Comparison of ENCODE assay signal across 8 cellular contexts in genomic region chr2:197293252-197294007, GRCh38. TPM values are rescaled to one million over a fixed set of nuclear protein-coding genes. Genes with fewer than 3 reads are reported as not detected.
DNase-seq lines count a peak whose midpoint lies in the region; ATAC-seq and TF ChIP-seq lines count a peak whose summit lies in the region.

No MANE protein-coding gene starts in this region.

- H3K9me3 ChIP-seq in thyroid gland: no peaks in the 10 kb centered on the region

- H3K4me1 ChIP-seq in thyroid gland: no peaks in the 10 kb centered on the region

- CTCF ChIA-PET in activated CD8-positive, alpha-beta T cell treated with anti-CD3 and anti-CD28 coated beads, Interleukin-2, amount 10 ng/mL, durations not matched to agents 7 days and 5 days (lab: Charles Lee): interaction anchor here (0.8 to 7.3 kb wide), 5 partner anchors 8 to 95 kb away, joined by 3 to 78 read pairs (median 3); partner anchors contain the start of gene ANKRD44
- CTCF ChIA-PET in HEK293T (lab: Yijun Ruan, JAX): no interaction called here

- POLR2A ChIA-PET in activated CD8-positive, alpha-beta T cell treated with anti-CD3 and anti-CD28 coated beads, Interleukin-2, amount 10 ng/mL, durations not matched to agents 7 days and 5 days (lab: Charles Lee): interaction anchor here (0.6 to 10.4 kb wide), 11 partner anchors 14 to 212 kb away, joined by 3 to 226 read pairs (median 4); partner anchors contain the start of gene ANKRD44
- POLR2A ChIA-PET in HEK293T (lab: Yijun Ruan, JAX): no interaction called here

- peaks cover 87% of the 10 kb centered on the region for H3K4me1 Mint-ChIP-seq in activated CD8-positive, alpha-beta T cell treated with anti-CD3 and anti-CD28 coated beads, Interleukin-2, amount 10 ng/mL, durations not matched to agents 7 days and 5 days (ENCODE audit: low read depth)
- H3K4me1 Mint-ChIP-seq in neural crest cell: peaks cover 25% of the 10 kb centered on the region

- no peaks in the 10 kb centered on the region for H3K36me3 ChIP-seq in thyroid gland

- TF ChIP-seq CTCF in neural crest cell (conservative IDR thresholded peaks at IDR 0.05): no peak
- no peak for TF ChIP-seq CTCF in GM10266 (IDR thresholded peaks at IDR 0.05; ENCODE audit: control insufficient read depth, insufficient read depth, low read depth, missing control alignments)
- no peak for TF ChIP-seq CTCF in thyroid gland (IDR thresholded peaks at IDR 0.05)

- peak overlapping the region; percentile 71 for H3K4me3 Mint-ChIP-seq in activated CD8-positive, alpha-beta T cell treated with anti-CD3 and anti-CD28 coated beads, Interleukin-2, amount 10 ng/mL, durations not matched to agents 7 days and 5 days
- H3K4me3 Mint-ChIP-seq in neural crest cell: no peak overlapping the region

- peak; percentile 55 for DNase-seq in activated CD8-positive, alpha-beta T cell treated with anti-CD3 and anti-CD28 coated beads, Interleukin-2, amount 10 ng/mL, durations not matched to agents 7 days and 5 days
- no peak for DNase-seq in neural crest cell (ENCODE audit: low read depth, low spot score)
- no peak for DNase-seq in NCI-H1092 treated with DMSO at 0.1 percent for 48 hours (lab: John Stamatoyannopoulos, UW)
- DNase-seq in GM10266 (ENCODE audit: extremely low spot score): no peak
- DNase-seq in HEK293T (ENCODE audit: extremely low spot score): no peak
- no peak for DNase-seq in thyroid gland

- no peak for TF ChIP-seq POLR2A in thyroid gland (IDR thresholded peaks at IDR 0.05)

- ATAC-seq in GM19025 (IDR thresholded peaks at IDR 0.05; ENCODE audit: low read depth, unreplicated experiment) (peak; percentile 37), HG03139 (IDR thresholded peaks at IDR 0.05; ENCODE audit: unreplicated experiment) (peak; percentile 30)
- peak; percentile 69 for ATAC-seq in activated CD8-positive, alpha-beta T cell treated with anti-CD3 and anti-CD28 coated beads, Interleukin-2, amount 10 ng/mL, durations not matched to agents 7 days and 5 days

- H3K4me3 ChIP-seq in thyroid gland (replicated peaks in 1 of 3): no peak overlapping the region

- H3K27me3 ChIP-seq in thyroid gland: no peaks in the 10 kb centered on the region

- peaks cover 8% of the 10 kb centered on the region for H3K9me3 Mint-ChIP-seq in activated CD8-positive, alpha-beta T cell treated with anti-CD3 and anti-CD28 coated beads, Interleukin-2, amount 10 ng/mL, durations not matched to agents 7 days and 5 days (ENCODE audit: insufficient read depth)
- H3K9me3 Mint-ChIP-seq in neural crest cell: peaks cover 8% of the 10 kb centered on the region

- peaks cover 71% of the 10 kb centered on the region for H3K36me3 Mint-ChIP-seq in activated CD8-positive, alpha-beta T cell treated with anti-CD3 and anti-CD28 coated beads, Interleukin-2, amount 10 ng/mL, durations not matched to agents 7 days and 5 days (ENCODE audit: low read depth)
- H3K36me3 Mint-ChIP-seq in neural crest cell (ENCODE audit: low read depth): peaks cover 9% of the 10 kb centered on the region

- H3K27ac Mint-ChIP-seq in activated CD8-positive, alpha-beta T cell treated with anti-CD3 and anti-CD28 coated beads, Interleukin-2, amount 10 ng/mL, durations not matched to agents 7 days and 5 days: peak overlapping the region; percentile 93
- H3K27ac Mint-ChIP-seq in neural crest cell (ENCODE audit: unreplicated experiment): peak overlapping the region; percentile 2

- intact Hi-C loops in thyroid gland (cut with DNase I): no loop called here

- no peak overlapping the region for H3K27ac ChIP-seq in thyroid gland

- no peaks in the 10 kb centered on the region for H3K27me3 Mint-ChIP-seq in activated CD8-positive, alpha-beta T cell treated with anti-CD3 and anti-CD28 coated beads, Interleukin-2, amount 10 ng/mL, durations not matched to agents 7 days and 5 days (ENCODE audit: low read depth)
- no peaks in the 10 kb centered on the region for H3K27me3 Mint-ChIP-seq in neural crest cell (ENCODE audit: low read depth)

- 70 to 71% methylated on average over 5 of the region's 5 CpGs for WGBS in thyroid gland, 2 donors

TF ChIP-seq in HEK293T, 16 proteins besides CTCF, POLR2A, EP300 and RAD21:
- TF ChIP-seq FOXM1 (IDR thresholded peaks at IDR 0.05; ENCODE audit: borderline replicate concordance) (no peak), ELF4 (IDR thresholded peaks at IDR 0.05) (no peak), SUZ12 (IDR thresholded peaks at IDR 0.05) (no peak), FOXK2 (IDR thresholded peaks at IDR 0.05) (no peak), ARNT (IDR thresholded peaks at IDR 0.05) (no peak), CTBP1 (IDR thresholded peaks at IDR 0.05; ENCODE audit: borderline replicate concordance) (no peak), HDGF (IDR thresholded peaks at IDR 0.05; ENCODE audit: borderline replicate concordance) (no peak), TARDBP (IDR thresholded peaks at IDR 0.05) (no peak), L3MBTL2 (conservative IDR thresholded peaks at IDR 0.05) (no peak)

RNA-seq across cellular contexts. Expression of gene ANKRD44, which starts 17.1 kb away (rescaled TPM):
- 100 to 1,000 TPM; 188 to 224 TPM for total RNA-seq in activated CD8-positive, alpha-beta T cell treated with anti-CD3 and anti-CD28 coated beads, Interleukin-2, amount 10 ng/mL, durations not matched to agents 7 days and 5 days
- total RNA-seq in neural crest cell (11.2 and 13.5 TPM in 2 replicates), thyroid gland (10 to 100 TPM; 11.0 to 25.8 (median 23.9) TPM)

Comparison
In these comparisons a context has a peak if more than half of its experiments do, and no peak if none do; other contexts are left out.
1. RNA of gene ANKRD44, which starts 17.1 kb away (total RNA-seq): 188 to 224 TPM in activated CD8-positive, alpha-beta T cell treated with anti-CD3 and anti-CD28 coated beads, Interleukin-2, amount 10 ng/mL, durations not matched to agents 7 days and 5 days; 11.0 to 25.8 TPM in thyroid gland and 11.2 to 13.5 TPM in neural crest cell; every median in the first group is over 4 times any median in the second.
2. Peak in every context shown above with its lines, with median percentiles within 50 percentile points of each other: ATAC-seq.